In genomic region chr1:230642263-230642959, GRCh38 we compare ENCODE assay signal across 8 cellular contexts. TPM values are rescaled to one million over a fixed set of nuclear protein-coding genes. Genes with fewer than 3 reads are reported as not detected.
DNase-seq lines count a peak whose midpoint lies in the region; ATAC-seq, FAIRE-seq and TF ChIP-seq lines count a peak whose summit lies in the region.

Gene COG2, plus strand, starts transcription at chr1:230642481. Its CDS starts 126 bp downstream, at chr1:230642607.

- FAIRE-seq in urothelium cell line (lab: Jason Lieb, UNC) = no peak

- no peaks in the 10 kb centered on the region for H3K27me3 ChIP-seq in left ventricle myocardium inferior (ENCODE audit: low read depth)
- peaks cover 0 to 3% (median 0%) of the 10 kb centered on the region in 3 donors for H3K27me3 ChIP-seq in psoas muscle (ENCODE audit: insufficient read depth in 3 of 3, low read length in 2 of 3)

- 0 to 1% (median 0%) methylated on average over 60 to 62 of the region's 62 CpGs for WGBS in psoas muscle, 3 donors

- TF ChIP-seq CTCF in GM13976 (IDR thresholded peaks at IDR 0.05; ENCODE audit: borderline replicate concordance, control extremely low read depth, extremely low read depth, insufficient read depth, missing control alignments) = peak; percentile 100
- TF ChIP-seq CTCF in left ventricle myocardium inferior (IDR thresholded peaks at IDR 0.05; ENCODE audit: borderline replicate concordance) = peak; percentile 100
- peak; percentile 100 for TF ChIP-seq CTCF in psoas muscle (IDR thresholded peaks at IDR 0.05)

- H3K4me3 ChIP-seq in left ventricle myocardium inferior = peak within 1 kb of the TSS; percentile 97
- H3K4me3 ChIP-seq in psoas muscle = peak within 1 kb of the TSS; percentile 90

- peak within 1 kb of the TSS; percentile 95 for H3K27ac ChIP-seq in left ventricle myocardium inferior (replicated peaks)
- peak within 1 kb of the TSS; percentile 92 for H3K27ac ChIP-seq in psoas muscle

- H3K9me3 ChIP-seq in left ventricle myocardium inferior (replicated peaks) (no peaks in the 10 kb centered on the region), psoas muscle (no peaks in the 10 kb centered on the region)

- no peaks in the 10 kb centered on the region for H3K36me3 ChIP-seq in left ventricle myocardium inferior
- peaks cover 0 to 7% of the 10 kb centered on the region in 2 donors for H3K36me3 ChIP-seq in psoas muscle (ENCODE audit: insufficient read depth in 1 of 2, low read depth in 1 of 2)

- intact Hi-C loops in T-helper 1 cell treated with Interleukin-12 subunit alpha and Interleukin-12 subunit beta and Interleukin-4 antibody, amounts not matched to agents 30 ng/mL and 1 ng/mL, for 36 hours (cut with micrococcal nuclease) = loop anchor here (1.0 to 5.0 kb wide), 15 partner anchors 111 to 1300 kb away; partner anchors contain the start of genes ARV1, EXOC8, GNPAT and PGBD5
- intact Hi-C loops in left ventricle myocardium inferior (cut with micrococcal nuclease) = no loop called here
- intact Hi-C loops in psoas muscle (cut with DNase I) = loop anchor here (1.0 to 5.0 kb wide), 3 partner anchors 70 to 131 kb away; no protein-coding TSS in a partner anchor

- peaks cover 67% of the 10 kb centered on the region for H3K4me1 ChIP-seq in left ventricle myocardium inferior
- H3K4me1 ChIP-seq in psoas muscle = peaks cover 27% of the 10 kb centered on the region

- peak; percentile 93 for ATAC-seq in HG02852 (IDR thresholded peaks at IDR 0.05; ENCODE audit: unreplicated experiment)
- ATAC-seq in psoas muscle = peak; percentile 98 to 100 (median 99)

- DNase-seq in GM13976 (ENCODE audit: low spot score) = peak; percentile 97
- peak; percentile 59 for DNase-seq in NCI-H1436 treated with DMSO at 0.1 percent for 48 hours (lab: John Stamatoyannopoulos, UW)
- DNase-seq in amniotic stem cell (lab: John Stamatoyannopoulos, UW) = peak; percentile 77
- peak; percentile 96 for DNase-seq in left ventricle myocardium inferior
- DNase-seq in psoas muscle = peak; percentile 95 to 97
- DNase-seq in urothelium cell line (ENCODE audit: low spot score) = peak; percentile 92

- in situ Hi-C loops in GM13976 (cut with MboI; ENCODE audit: low sequenced_read_pairs, unreplicated experiment) = no loop called here

RNA-seq across cellular contexts. Expression of gene COG2, which starts in this region (rescaled TPM):
- 32.6 and 35.4 TPM in 2 replicates for total RNA-seq in T-helper 1 cell treated with Interleukin-12 subunit alpha and Interleukin-12 subunit beta and Interleukin-4 antibody, amounts not matched to agents 30 ng/mL and 1 ng/mL, for 36 hours
- total RNA-seq in left ventricle myocardium inferior (25.6 TPM), psoas muscle (10 to 100 TPM; 17.5 to 30.5 (median 25.0) TPM)
- polyA plus RNA-seq in psoas muscle = 10 to 100 TPM; 11.9 to 30.5 (median 15.3) TPM

Comparison
In these comparisons a context has a peak if more than half of its experiments do, and no peak if none do; other contexts are left out.
1. Peak in every context shown above with its lines: DNase-seq, ATAC-seq, H3K4me3 ChIP-seq and H3K27ac ChIP-seq.